ENCODE assay signal across 11 cellular contexts in genomic region chr1:59673575-59674467, GRCh38.
DNase-seq lines count a peak whose midpoint lies in the region; ATAC-seq and TF ChIP-seq lines count a peak whose summit lies in the region.
"Had no signal": no experiment of that assay in that cellular context is flagged by ENCODE, and none has a peak within 500 bp of the region (broad histone marks: within the 10 kb centered on the region; RNA-seq: fewer than 3 reads in every experiment).

No MANE protein-coding gene starts in this region.

- no peaks in the 10 kb centered on the region for H3K27me3 Mint-ChIP-seq in naive thymus-derived CD4-positive, alpha-beta T cell

- H3K27me3 ChIP-seq in esophagus squamous epithelium (no peaks in the 10 kb centered on the region), neutrophil (no peaks in the 10 kb centered on the region)
- no peaks in the 10 kb centered on the region for H3K27me3 ChIP-seq in naive thymus-derived CD4-positive, alpha-beta T cell (ENCODE audit: control insufficient read depth in 2 of 2, insufficient read depth in 2 of 2, low read length in 2 of 2)

- TF ChIP-seq POLR2A in esophagus squamous epithelium (IDR thresholded peaks at IDR 0.05), result no peak

- no peak for TF ChIP-seq CTCF in esophagus squamous epithelium (IDR thresholded peaks at IDR 0.05)
- TF ChIP-seq CTCF in neutrophil (IDR thresholded peaks at IDR 0.05), result no peak

- H3K9me3 ChIP-seq in esophagus squamous epithelium (no peaks in the 10 kb centered on the region), neutrophil (no peaks in the 10 kb centered on the region)
- H3K9me3 ChIP-seq in naive thymus-derived CD4-positive, alpha-beta T cell (ENCODE audit: control insufficient read depth in 2 of 3, low read length in 3 of 3), result no peaks in the 10 kb centered on the region

- no peaks in the 10 kb centered on the region for H3K36me3 ChIP-seq in esophagus squamous epithelium
- no peaks in the 10 kb centered on the region for H3K36me3 ChIP-seq in neutrophil
- H3K36me3 ChIP-seq in urinary bladder (ENCODE audit: insufficient read depth), result no peaks in the 10 kb centered on the region
- no peaks in the 10 kb centered on the region for H3K36me3 ChIP-seq in naive thymus-derived CD4-positive, alpha-beta T cell (ENCODE audit: control insufficient read depth in 2 of 3, insufficient read depth in 3 of 3, low read length in 3 of 3)

- H3K27ac Mint-ChIP-seq in naive thymus-derived CD4-positive, alpha-beta T cell, result no peak overlapping the region
- H3K27ac Mint-ChIP-seq: activated T-cell treated with anti-CD3 and anti-CD28 coated beads, Interleukin-2, amount 50 U/mL, for 72 hours had no signal

- H3K36me3 Mint-ChIP-seq in naive thymus-derived CD4-positive, alpha-beta T cell, result peaks cover 0 to 8% (median 5%) of the 10 kb centered on the region in 5 donors

- H3K27ac ChIP-seq in esophagus squamous epithelium (peak overlapping the region; percentile 84 to 92 (median 86)), neutrophil (peak overlapping the region; percentile 85), urinary bladder (ENCODE audit: low read depth) (peak overlapping the region; percentile 69)
- H3K27ac ChIP-seq in naive thymus-derived CD4-positive, alpha-beta T cell (ENCODE audit: low read depth, low read length), result no peak overlapping the region

- DNase-seq in NCI-H748 (lab: John Stamatoyannopoulos, UW; ENCODE audit: unreplicated experiment) (peak; percentile 9), NCI-H748 treated with DMSO at 0.1 percent for 48 hours (lab: John Stamatoyannopoulos, UW) (no peak), esophagus squamous epithelium (lab: John Stamatoyannopoulos, UW) (peak; percentile 21)
- DNase-seq in naive thymus-derived CD4-positive, alpha-beta T cell, result no peak
- DNase-seq: activated T-cell treated with anti-CD3 and anti-CD28 coated beads, Interleukin-2, amount 50 U/mL, for 72 hours; hypothalamus had no signal

- 12 to 39% methylated on average over 14 to 15 of the region's 16 CpGs for WGBS in esophagus squamous epithelium, 2 donors
- 66% methylated on average over 16 of the region's 16 CpGs for WGBS in urinary bladder

- CTCF ChIA-PET in naive thymus-derived CD4-positive, alpha-beta T cell (lab: Charles Lee), result no interaction called here

- peaks cover 25 to 86% (median 26%) of the 10 kb centered on the region in 3 donors for H3K4me1 ChIP-seq in esophagus squamous epithelium
- peaks cover 27 to 33% of the 10 kb centered on the region in 2 experiments for H3K4me1 ChIP-seq in neutrophil (ENCODE audit: control insufficient read depth in 1 of 2, insufficient read depth in 1 of 2, low read depth in 1 of 2, low read length in 1 of 2)
- no peaks in the 10 kb centered on the region for H3K4me1 ChIP-seq in urinary bladder (ENCODE audit: insufficient read depth)
- H3K4me1 ChIP-seq in naive thymus-derived CD4-positive, alpha-beta T cell (ENCODE audit: control insufficient read depth in 2 of 2, insufficient read depth in 2 of 2, low read length in 2 of 2), result no peaks in the 10 kb centered on the region

- POLR2A ChIA-PET in naive thymus-derived CD4-positive, alpha-beta T cell (lab: Charles Lee), result no interaction called here

- intact Hi-C loops in esophagus squamous epithelium (cut with DNase I), result no loop called here
- intact Hi-C loops in naive thymus-derived CD4-positive, alpha-beta T cell (cut with micrococcal nuclease), result no loop called here

- no peak for ATAC-seq in naive thymus-derived CD4-positive, alpha-beta T cell
- no peak for ATAC-seq in GM19035 (IDR thresholded peaks at IDR 0.05; ENCODE audit: unreplicated experiment)
- ATAC-seq in GM19397 (IDR thresholded peaks at IDR 0.05; ENCODE audit: unreplicated experiment), result no peak

- H3K4me3 Mint-ChIP-seq in naive thymus-derived CD4-positive, alpha-beta T cell, result no peak overlapping the region
- H3K4me3 Mint-ChIP-seq: activated T-cell treated with anti-CD3 and anti-CD28 coated beads, Interleukin-2, amount 50 U/mL, for 72 hours had no signal

- peaks cover 0 to 9% (median 0%) of the 10 kb centered on the region in 7 donors for H3K4me1 Mint-ChIP-seq in naive thymus-derived CD4-positive, alpha-beta T cell

- no peaks in the 10 kb centered on the region for H3K9me3 Mint-ChIP-seq in naive thymus-derived CD4-positive, alpha-beta T cell
- H3K9me3 Mint-ChIP-seq: activated T-cell treated with anti-CD3 and anti-CD28 coated beads, Interleukin-2, amount 50 U/mL, for 72 hours had no signal

- H3K4me3 ChIP-seq in esophagus squamous epithelium (peak overlapping the region in 2 of 4 donors; percentile 6 to 34), neutrophil (ENCODE audit: low read depth in 1 of 2, low read length in 1 of 2) (peak overlapping the region in 1 of 2 experiments; percentile 37), urinary bladder (ENCODE audit: low read depth, low read length) (no peak overlapping the region)
- H3K4me3 ChIP-seq in naive thymus-derived CD4-positive, alpha-beta T cell (ENCODE audit: low read length), result no peak overlapping the region
- H3K4me3 ChIP-seq: coronary artery had no signal

Comparison
In these comparisons a context has a peak if more than half of its experiments do, and no peak if none do; other contexts are left out.
1. DNase-seq: peak in NCI-H748 (single experiment) and esophagus squamous epithelium (single experiment); none in NCI-H748 treated with DMSO at 0.1 percent for 48 hours (single experiment) and naive thymus-derived CD4-positive, alpha-beta T cell (0 of 9).